18 cellular contexts compared by ENCODE assay signal in the genomic region with DNA sequence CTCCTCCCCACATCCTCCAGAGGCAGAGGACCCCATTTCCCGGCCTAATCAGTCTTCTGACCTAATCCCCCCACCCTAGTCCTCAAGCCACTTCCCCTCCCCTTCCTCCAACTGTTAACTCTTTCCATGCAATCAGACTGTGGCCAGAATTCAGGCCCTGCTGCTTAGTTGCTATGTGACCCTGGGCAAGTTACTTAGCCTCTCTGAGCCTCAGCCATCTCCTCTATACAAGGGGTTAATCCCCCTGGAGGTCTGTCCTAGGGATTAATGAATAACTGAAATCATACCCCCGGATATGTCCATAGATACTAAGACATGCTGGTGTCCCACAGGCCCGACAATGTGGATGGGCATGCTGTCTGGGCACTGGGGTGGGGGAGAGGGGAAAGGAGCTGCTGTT. TPM values are rescaled to one million over a fixed set of nuclear protein-coding genes. Genes with fewer than 3 reads are reported as not detected.
"Had no signal": no experiment of that assay in that cellular context is flagged by ENCODE, and none has a peak within 500 bp of the region (broad histone marks: within the 10 kb centered on the region; RNA-seq: fewer than 3 reads in every experiment).

No MANE protein-coding gene starts in this region.

- H3K4me1 Mint-ChIP-seq: activated CD4-positive, alpha-beta T cell treated with anti-CD3 and anti-CD28 coated beads, Interleukin-2, amount 10 ng/mL, durations not matched to agents 7 days and 5 days; activated naive CD8-positive, alpha-beta T cell treated with anti-CD3 and anti-CD28 coated beads, Interleukin-2, amount 50 U/mL, for 24 hours had no signal

- H3K9me3 ChIP-seq: lower lobe of right lung, suprapubic skin, upper lobe of left lung had no signal

- H3K27me3 Mint-ChIP-seq: activated CD4-positive, alpha-beta T cell treated with anti-CD3 and anti-CD28 coated beads, Interleukin-2, amount 10 ng/mL, durations not matched to agents 7 days and 5 days; activated naive CD8-positive, alpha-beta T cell treated with anti-CD3 and anti-CD28 coated beads, Interleukin-2, amount 50 U/mL, for 24 hours; activated T-cell treated with anti-CD3 and anti-CD28 coated beads, Interleukin-2, amount 50 U/mL, for 24 hours had no signal

- H3K4me3 Mint-ChIP-seq: activated CD4-positive, alpha-beta T cell treated with anti-CD3 and anti-CD28 coated beads, Interleukin-2, amount 10 ng/mL, durations not matched to agents 7 days and 5 days; activated CD8-positive, alpha-beta T cell treated with anti-CD3 and anti-CD28 coated beads, Interleukin-2, amount 10 ng/mL, durations not matched to agents 7 days and 5 days; activated naive CD4-positive, alpha-beta T cell treated with anti-CD3 and anti-CD28 coated beads for 36 hours; activated naive CD8-positive, alpha-beta T cell treated with anti-CD3 and anti-CD28 coated beads, Interleukin-2, amount 50 U/mL, for 24 hours; activated T-cell treated with anti-CD3 and anti-CD28 coated beads, Interleukin-2, amount 50 U/mL, for 24 hours; nephron had no signal

- H3K4me3 ChIP-seq: lower lobe of right lung, suprapubic skin, upper lobe of left lung had no signal

- H3K27ac ChIP-seq: lower lobe of right lung had no signal

- ATAC-seq: activated CD8-positive, alpha-beta T cell treated with anti-CD3 and anti-CD28 coated beads, Interleukin-2, amount 10 ng/mL, durations not matched to agents 7 days and 5 days; activated naive CD8-positive, alpha-beta T cell treated with anti-CD3 and anti-CD28 coated beads, Interleukin-2, amount 50 U/mL, for 24 hours; left cardiac atrium; lower lobe of right lung; stimulated activated naive CD8-positive, alpha-beta T cell treated with anti-CD3 and anti-CD28 coated beads, Interleukin-15, Interleukin-2, amounts not matched to agents 100 U/mL and 50 U/mL, for 24 hours had no signal

- H3K9me3 Mint-ChIP-seq: activated CD4-positive, alpha-beta T cell treated with anti-CD3 and anti-CD28 coated beads, Interleukin-2, amount 10 ng/mL, durations not matched to agents 7 days and 5 days; activated naive CD4-positive, alpha-beta T cell treated with anti-CD3 and anti-CD28 coated beads for 36 hours; activated naive CD8-positive, alpha-beta T cell treated with anti-CD3 and anti-CD28 coated beads, Interleukin-2, amount 50 U/mL, for 24 hours; activated T-cell treated with anti-CD3 and anti-CD28 coated beads, Interleukin-2, amount 50 U/mL, for 24 hours; nephron had no signal

- H3K27me3 ChIP-seq: suprapubic skin, upper lobe of left lung had no signal

- H3K36me3 ChIP-seq: lower lobe of right lung, suprapubic skin, upper lobe of left lung had no signal

- H3K27ac Mint-ChIP-seq: activated CD4-positive, alpha-beta T cell treated with anti-CD3 and anti-CD28 coated beads, Interleukin-2, amount 10 ng/mL, durations not matched to agents 7 days and 5 days; activated CD8-positive, alpha-beta T cell treated with anti-CD3 and anti-CD28 coated beads, Interleukin-2, amount 10 ng/mL, durations not matched to agents 7 days and 5 days; activated naive CD4-positive, alpha-beta T cell treated with anti-CD3 and anti-CD28 coated beads for 36 hours; activated naive CD8-positive, alpha-beta T cell treated with anti-CD3 and anti-CD28 coated beads, Interleukin-2, amount 50 U/mL, for 24 hours; activated T-cell treated with anti-CD3 and anti-CD28 coated beads, Interleukin-2, amount 50 U/mL, for 24 hours; nephron had no signal

- DNase-seq: activated CD4-positive, alpha-beta T cell treated with anti-CD3 and anti-CD28 coated beads, Interleukin-2, amount 10 ng/mL, durations not matched to agents 7 days and 5 days; activated CD8-positive, alpha-beta T cell treated with anti-CD3 and anti-CD28 coated beads, Interleukin-2, amount 10 ng/mL, durations not matched to agents 7 days and 5 days; activated naive CD4-positive, alpha-beta T cell treated with anti-CD3 and anti-CD28 coated beads for 36 hours; activated naive CD8-positive, alpha-beta T cell treated with anti-CD3 and anti-CD28 coated beads, Interleukin-2, amount 50 U/mL, for 24 hours; activated T-cell treated with anti-CD3 and anti-CD28 coated beads, Interleukin-2, amount 50 U/mL, for 24 hours; aorta; effector CD4-positive, alpha-beta T cell; foreskin fibroblast; glutamatergic neuron; hippocampal formation; left cardiac atrium; lower lobe of right lung; midbrain; stimulated activated naive CD8-positive, alpha-beta T cell treated with anti-CD3 and anti-CD28 coated beads, Interleukin-15, Interleukin-2, amounts not matched to agents 100 U/mL and 50 U/mL, for 24 hours; T1000; upper lobe of left lung had no signal

RNA-seq across cellular contexts. Expression of a gene that starts 49.3 kb away (rescaled TPM):
- total RNA-seq: activated CD4-positive, alpha-beta T cell treated with anti-CD3 and anti-CD28 coated beads, Interleukin-2, amount 10 ng/mL, durations not matched to agents 7 days and 5 days had no signal
